In the genomic region with DNA sequence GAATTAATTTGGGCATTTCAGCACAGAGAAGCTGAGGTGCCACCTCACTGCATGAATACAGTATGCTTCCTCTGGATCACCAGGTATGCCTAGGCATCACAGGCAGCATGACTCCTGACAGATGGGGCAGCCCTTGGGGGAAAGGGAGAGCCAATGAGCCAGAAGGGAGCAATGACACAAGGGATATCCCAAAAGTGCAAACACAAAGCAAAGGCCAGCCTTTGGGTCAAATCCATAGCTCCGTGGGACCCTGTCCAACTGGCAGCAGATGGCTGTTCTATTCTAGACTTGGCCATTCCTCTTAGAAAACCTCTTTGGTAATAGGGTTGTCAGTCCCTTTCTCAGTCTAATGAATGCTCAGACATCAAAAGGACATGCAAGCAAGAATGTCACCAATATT, we compare ENCODE assay signal across 24 cellular contexts.
"Had no signal": no experiment of that assay in that cellular context is flagged by ENCODE, and none has a peak within 500 bp of the region (broad histone marks: within the 10 kb centered on the region; RNA-seq: fewer than 3 reads in every experiment).

No MANE protein-coding gene starts in this region.

- H3K4me1 ChIP-seq: esophagus muscularis mucosa, lower lobe of right lung, sigmoid colon, stomach, tibial artery had no signal

- H3K4me3 ChIP-seq: esophagus muscularis mucosa, lower lobe of right lung, sigmoid colon, smooth muscle cell, stomach, tibial artery had no signal

- H3K27me3 ChIP-seq: brain microvascular endothelial cell, esophagus muscularis mucosa, sigmoid colon, stomach, tibial artery had no signal

- DNase-seq: activated CD4-positive, alpha-beta memory T cell treated with anti-CD3 and anti-CD28 coated beads for 36 hours; activated CD4-positive, alpha-beta T cell treated with anti-CD3 and anti-CD28 coated beads, Interleukin-2, amount 10 ng/mL, durations not matched to agents 24 days and 14 days; activated CD4-positive, CD25-positive, alpha-beta regulatory T cell treated with anti-CD3 and anti-CD28 coated beads, Interleukin-2, amount 50 U/mL, for 72 hours; activated CD8-positive, alpha-beta memory T cell treated with anti-CD3 and anti-CD28 coated beads, Interleukin-2, amount 50 U/mL, for 4 hours; activated effector memory CD4-positive, alpha-beta T cell treated with anti-CD3 and anti-CD28 coated beads, Interleukin-2, amount 50 U/mL, for 16 hours; activated naive CD4-positive, alpha-beta T cell treated with anti-CD3 and anti-CD28 coated beads for 36 hours; activated naive CD8-positive, alpha-beta T cell treated with anti-CD3 and anti-CD28 coated beads, Interleukin-2, amount 10 ng/mL, durations not matched to agents 7 days and 5 days; activated T-cell treated with anti-CD3 and anti-CD28 coated beads, Interleukin-2, amount 50 U/mL, for 1 hour; brain microvascular endothelial cell; dermis blood vessel endothelial cell; effector CD4-positive, alpha-beta T cell; foreskin melanocyte; lower lobe of right lung; mesenchymal stem cell; naive thymus-derived CD8-positive, alpha-beta T cell; posterior cingulate gyrus; sigmoid colon; stimulated activated CD4-positive, alpha-beta T cell treated with anti-CD3 and anti-CD28 coated beads, Interleukin-2, amount 100 ng/mL, for 24 hours; stimulated activated naive B cell treated with anti-CD40 and anti-IgM and Interleukin-4, amounts not matched to agents 10 μg/mL and 1 μg/mL and 100 μg/mL, for 72 hours; stomach; T-helper 2 cell; tibial artery had no signal

- H3K36me3 ChIP-seq: brain microvascular endothelial cell, lower lobe of right lung had no signal

- H3K27ac ChIP-seq: brain microvascular endothelial cell, esophagus muscularis mucosa, lower lobe of right lung, sigmoid colon, stomach, tibial artery had no signal

- ATAC-seq: lower lobe of right lung; naive thymus-derived CD8-positive, alpha-beta T cell; stimulated activated naive B cell treated with anti-CD40 and anti-IgM and Interleukin-4, amounts not matched to agents 10 μg/mL and 1 μg/mL and 100 μg/mL, for 72 hours had no signal
